Comparison of ENCODE assay signal across 23 cellular contexts in genomic region chr2:53181759-53182158, GRCh38.
A peak's percentile ranks its signal among the peaks of the same experiment; 100 is the strongest.
DNase-seq lines count a peak whose midpoint lies in the region; ATAC-seq and TF ChIP-seq lines count a peak whose summit lies in the region.
"Had no signal": no experiment of that assay in that cellular context is flagged by ENCODE, and none has a peak within 500 bp of the region (broad histone marks: within the 10 kb centered on the region; RNA-seq: fewer than 3 reads in every experiment).

No MANE protein-coding gene starts in this region.

- no peak overlapping the region for H3K27ac ChIP-seq in CD4-positive, alpha-beta memory T cell (ENCODE audit: low read depth, low read length)
- H3K27ac ChIP-seq in body of pancreas = peak overlapping the region in 2 of 4 donors; percentile 46 to 56
- H3K27ac ChIP-seq: BLaER1 treated with 17β-estradiol and CSF1 and Interleukin-3, amounts not matched to agents 10 nM and 100 nM; SJSA1 had no signal

- no peaks in the 10 kb centered on the region for H3K9me3 ChIP-seq in CD4-positive, alpha-beta memory T cell (ENCODE audit: control insufficient read depth in 1 of 2, low read length in 2 of 2)
- no peaks in the 10 kb centered on the region for H3K9me3 ChIP-seq in body of pancreas
- H3K9me3 ChIP-seq: BLaER1 treated with 17β-estradiol and CSF1 and Interleukin-3, amounts not matched to agents 10 nM and 100 nM; SJSA1 had no signal

- peak in 4 of 5 donors; percentile 6 to 29 (median 18) for DNase-seq in CD4-positive, alpha-beta memory T cell
- peak; percentile 42 for DNase-seq in HT-29 (ENCODE audit: low spot score)
- no peak for DNase-seq in left colon
- DNase-seq in neural crest cell (ENCODE audit: low read depth, low spot score) = no peak
- no peak for DNase-seq in body of pancreas
- no peak for DNase-seq in activated CD8-positive, alpha-beta memory T cell treated with anti-CD3 and anti-CD28 coated beads, Interleukin-2, amount 50 U/mL, for 48 hours
- no peak for DNase-seq in inferior parietal cortex (ENCODE audit: extremely low spot score)
- DNase-seq: AML-193; CD4-positive, alpha-beta T cell; DMS 273 treated with DMSO at 0.1 percent for 48 hours; DMS79; GF-D8; NCI-H1092; NCI-H1417 treated with DMSO at 0.1 percent for 48 hours; NCI-H1694 treated with DMSO at 0.1 percent for 48 hours; NCI-H2081 treated with DMSO at 0.1 percent for 48 hours; NCI-H524; NCI-H748 treated with DMSO at 0.1 percent for 48 hours; Right ventricle myocardium superior; RPMI8226 had no signal

- H3K9me3 Mint-ChIP-seq in CD4-positive, alpha-beta memory T cell = no peaks in the 10 kb centered on the region
- no peaks in the 10 kb centered on the region for H3K9me3 Mint-ChIP-seq in neural crest cell
- H3K9me3 Mint-ChIP-seq: CD4-positive, alpha-beta T cell had no signal

- TF ChIP-seq POLR2A in body of pancreas (IDR thresholded peaks at IDR 0.05) = no peak

- no peaks in the 10 kb centered on the region for H3K36me3 ChIP-seq in CD4-positive, alpha-beta memory T cell (ENCODE audit: insufficient read depth, low read length)
- H3K36me3 ChIP-seq in body of pancreas (replicated peaks in 1 of 2; ENCODE audit: insufficient read depth in 1 of 2, low read depth in 2 of 2) = no peaks in the 10 kb centered on the region
- H3K36me3 ChIP-seq: BLaER1 treated with 17β-estradiol and CSF1 and Interleukin-3, amounts not matched to agents 10 nM and 100 nM; SJSA1 had no signal

- POLR2A ChIA-PET in CD4-positive, alpha-beta memory T cell (lab: Charles Lee; ENCODE audit: partially characterized antibody) = no interaction called here

- WGBS in body of pancreas, 2 donors = 79 to 88% methylated on average over 2 of the region's 2 CpGs

- no peaks in the 10 kb centered on the region for H3K36me3 Mint-ChIP-seq in CD4-positive, alpha-beta memory T cell
- no peaks in the 10 kb centered on the region for H3K36me3 Mint-ChIP-seq in neural crest cell (ENCODE audit: low read depth)

- no peaks in the 10 kb centered on the region for H3K27me3 ChIP-seq in CD4-positive, alpha-beta memory T cell (ENCODE audit: insufficient read depth, low read length)
- H3K27me3 ChIP-seq in body of pancreas = no peaks in the 10 kb centered on the region
- H3K27me3 ChIP-seq: BLaER1 treated with 17β-estradiol and CSF1 and Interleukin-3, amounts not matched to agents 10 nM and 100 nM; SJSA1 had no signal

- TF ChIP-seq CTCF in neural crest cell (conservative IDR thresholded peaks at IDR 0.05) = no peak
- TF ChIP-seq CTCF in body of pancreas (IDR thresholded peaks at IDR 0.05) = no peak

- CTCF ChIA-PET in CD4-positive, alpha-beta memory T cell (lab: Charles Lee; ENCODE audit: partially characterized antibody) = no interaction called here

- peaks cover 6% of the 10 kb centered on the region for H3K4me1 ChIP-seq in CD4-positive, alpha-beta memory T cell (ENCODE audit: insufficient read depth, low read length)
- H3K4me1 ChIP-seq in body of pancreas = peaks cover 29% of the 10 kb centered on the region
- H3K4me1 ChIP-seq: SJSA1 had no signal

- H3K4me1 Mint-ChIP-seq in CD4-positive, alpha-beta memory T cell = peaks cover 0 to 19% (median 9%) of the 10 kb centered on the region in 4 donors
- H3K4me1 Mint-ChIP-seq in neural crest cell = peaks cover 6% of the 10 kb centered on the region

- peak overlapping the region in 6 of 7 donors; percentile 5 to 65 (median 50) for H3K27ac Mint-ChIP-seq in CD4-positive, alpha-beta memory T cell
- peak overlapping the region; percentile 29 for H3K27ac Mint-ChIP-seq in neural crest cell (ENCODE audit: unreplicated experiment)
- H3K27ac Mint-ChIP-seq: CD4-positive, alpha-beta T cell had no signal

- no peaks in the 10 kb centered on the region for H3K27me3 Mint-ChIP-seq in CD4-positive, alpha-beta memory T cell
- no peaks in the 10 kb centered on the region for H3K27me3 Mint-ChIP-seq in neural crest cell (ENCODE audit: low read depth)
- H3K27me3 Mint-ChIP-seq: CD4-positive, alpha-beta T cell had no signal

- peak; percentile 61 for ATAC-seq in left colon
- no peak for ATAC-seq in body of pancreas
- ATAC-seq in GM21390 (IDR thresholded peaks at IDR 0.05; ENCODE audit: unreplicated experiment) = no peak

- H3K4me3 Mint-ChIP-seq in CD4-positive, alpha-beta memory T cell = peak overlapping the region in 4 of 8 donors; percentile 15 to 48 (median 40)
- H3K4me3 Mint-ChIP-seq in neural crest cell = no peak overlapping the region
- H3K4me3 Mint-ChIP-seq: CD4-positive, alpha-beta T cell had no signal

- no peak overlapping the region for H3K4me3 ChIP-seq in CD4-positive, alpha-beta memory T cell (ENCODE audit: low read length in 2 of 2)
- no peak overlapping the region for H3K4me3 ChIP-seq in body of pancreas
- H3K4me3 ChIP-seq: BLaER1 treated with 17β-estradiol and CSF1 and Interleukin-3, amounts not matched to agents 10 nM and 100 nM; SJSA1 had no signal

- intact Hi-C loops in CD4-positive, alpha-beta memory T cell (cut with micrococcal nuclease) = no loop called here
- intact Hi-C loops in left colon (cut with DNase I, micrococcal nuclease) (no loop called here), body of pancreas (cut with DNase I) (no loop called here)

Comparison
In these comparisons a context has a peak if more than half of its experiments do, and no peak if none do; other contexts are left out.
1. DNase-seq: peak in CD4-positive, alpha-beta memory T cell (4 of 5) and HT-29 (single experiment); none in left colon (0 of 2), neural crest cell (single experiment), body of pancreas (0 of 4), activated CD8-positive, alpha-beta memory T cell treated with anti-CD3 and anti-CD28 coated beads, Interleukin-2, amount 50 U/mL, for 48 hours (single experiment) and inferior parietal cortex (single experiment).